Comparison of ENCODE assay signal across 12 cellular contexts in the genomic region with DNA sequence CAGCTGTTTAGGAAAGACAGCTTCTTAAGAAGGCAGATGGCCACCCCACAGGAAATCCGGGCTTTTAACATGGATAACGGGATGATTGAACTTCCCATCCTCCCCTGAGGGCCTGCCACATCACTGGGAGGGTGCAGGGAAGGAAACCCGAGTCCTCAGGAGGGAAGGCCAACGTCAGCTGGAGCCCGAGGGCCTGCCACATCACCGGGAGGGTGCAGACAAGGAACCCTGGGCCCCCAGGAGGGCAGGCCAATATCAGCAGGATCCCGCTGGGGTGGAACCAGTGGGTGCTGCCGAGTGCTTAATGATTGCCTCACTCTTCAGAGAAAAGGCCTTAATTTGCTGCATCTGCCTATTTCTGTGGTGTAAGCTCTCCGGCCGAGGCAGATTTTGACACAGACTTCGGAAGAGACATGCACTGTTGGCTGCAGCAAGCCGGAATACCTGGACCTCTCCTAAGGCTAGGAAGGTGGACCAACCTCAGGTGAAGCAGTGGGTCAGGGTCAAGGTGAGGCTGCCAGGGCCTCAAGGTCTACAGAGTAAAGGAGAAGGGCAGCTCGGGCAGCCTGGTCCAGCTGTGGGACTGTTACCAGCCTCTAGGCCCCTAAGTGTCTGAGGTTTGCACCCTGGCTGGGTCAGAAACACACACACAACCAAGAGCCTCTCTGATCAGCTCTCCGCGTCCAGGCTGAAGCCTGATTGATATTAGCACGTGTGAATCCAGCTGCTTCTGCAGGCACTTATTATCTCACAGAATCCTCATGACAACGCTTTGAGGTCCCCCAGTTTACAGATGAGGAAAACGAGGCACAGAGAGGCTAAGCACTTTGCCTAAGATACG. TPM values are rescaled to one million over a fixed set of nuclear protein-coding genes. Genes with fewer than 3 reads are reported as not detected.
DNase-seq lines count a peak whose midpoint lies in the region; ATAC-seq, FAIRE-seq and TF ChIP-seq lines count a peak whose summit lies in the region.
"Had no signal": no experiment of that assay in that cellular context is flagged by ENCODE, and none has a peak within 500 bp of the region (broad histone marks: within the 10 kb centered on the region; RNA-seq: fewer than 3 reads in every experiment).

No MANE protein-coding gene starts in this region.

- H2BK12ac ChIP-seq in H1 (ENCODE audit: low read depth, low read length) = peak overlapping the region; percentile 50; the same call in 1 of the 2 replicates

- 0 out of 2 replicates have a peak overlapping the region, but pooled peaks have one; percentile 37 for H2BK20ac ChIP-seq in H1 (ENCODE audit: low read length)

- TF ChIP-seq RAD21 in H1 (IDR thresholded peaks at IDR 0.05 in 1 of 2, conservative IDR thresholded peaks at IDR 0.05 in 1 of 2; ENCODE audit: low read depth in 2 of 2, low read length in 2 of 2) = no peak

- no peak overlapping the region for H3K9ac ChIP-seq in H1 (replicated peaks in 1 of 4; ENCODE audit: extremely low read depth in 1 of 4, low read depth in 3 of 4, low read length in 3 of 4)

- H3K36me3 ChIP-seq in H1 (ENCODE audit: control insufficient read depth in 2 of 4, insufficient read depth in 4 of 4, low read length in 3 of 4) (no peaks in the 10 kb centered on the region), prostate gland (no peaks in the 10 kb centered on the region)

- no peak overlapping the region for H3K56ac ChIP-seq in H1 (replicated peaks; ENCODE audit: insufficient read length, low read depth, low read length)

- peak overlapping the region; percentile 75; the same call in 1 of the 2 replicates for H2BK15ac ChIP-seq in H1 (ENCODE audit: low read length)

- no peaks in the 10 kb centered on the region for H3K27me3 ChIP-seq in H1 (replicated peaks in 1 of 4; ENCODE audit: control insufficient read depth in 3 of 4, extremely low read depth in 1 of 4, insufficient read depth in 3 of 4, low read length in 3 of 4)
- no peaks in the 10 kb centered on the region for H3K27me3 ChIP-seq in prostate gland (replicated peaks; ENCODE audit: insufficient read depth)

- H3K4me3 ChIP-seq in H1 (ENCODE audit: extremely low read depth in 1 of 4, insufficient read depth in 2 of 4, low read depth in 3 of 4, low read length in 4 of 4) (no peak overlapping the region), prostate gland (no peak overlapping the region)

- no peak overlapping the region for H2AFZ ChIP-seq in H1 (ENCODE audit: low read length)

- H3K18ac ChIP-seq in H1 (ENCODE audit: extremely low read depth, low read length) = peak overlapping the region; percentile 71; the same call in 1 of the 2 replicates

- POLR2A ChIA-PET in H1 (lab: Charles Lee; ENCODE audit: partially characterized antibody) = interaction anchor here (0.9 kb wide), 1 partner anchor 14 kb away, joined by 3 read pairs; the partner anchor contains the start of gene COL5A1

- 0 out of 2 replicates have a peak overlapping the region, but pooled peaks have one; percentile 36 for H4K8ac ChIP-seq in H1 (ENCODE audit: extremely low read depth, insufficient read depth, low read length)

- no peak for TF ChIP-seq CTCF in H1 (IDR thresholded peaks at IDR 0.05; ENCODE audit: control extremely low read depth in 1 of 3, insufficient read depth in 1 of 3, low read depth in 1 of 3, low read length in 3 of 3)
- no peak for TF ChIP-seq CTCF in prostate gland (IDR thresholded peaks at IDR 0.05)

- H3K79me2 ChIP-seq in H1 (ENCODE audit: control insufficient read depth in 1 of 2, insufficient read depth in 2 of 2, low read length in 2 of 2) = no peaks in the 10 kb centered on the region

- no peak overlapping the region for H3K4ac ChIP-seq in H1 (replicated peaks; ENCODE audit: insufficient read length, low read depth, low read length)

- no peak for ATAC-seq in GM18873 (IDR thresholded peaks at IDR 0.05; ENCODE audit: low FRiP score, unreplicated experiment)

- H2BK120ac ChIP-seq in H1 (replicated peaks; ENCODE audit: low read depth, low read length) = no peak overlapping the region

- H3K27ac ChIP-seq in H1 (ENCODE audit: low read depth, low read length) (no peak overlapping the region), prostate gland (no peak overlapping the region)

- peaks cover 2% of the 10 kb centered on the region; the same call in 1 of the 2 replicates for H3K23me2 ChIP-seq in H1 (ENCODE audit: low read depth, low read length)

- H4K20me1 ChIP-seq in H1 (replicated peaks in 1 of 2; ENCODE audit: control insufficient read depth in 1 of 2, insufficient read depth in 2 of 2, low read length in 2 of 2) = no peaks in the 10 kb centered on the region

- DNase-seq in ELF-1 (ENCODE audit: low read depth, low spot score) (peak; percentile 67), NCI-H69 (lab: John Stamatoyannopoulos, UW) (peak; percentile 10), H1 (ENCODE audit: low read depth in 1 of 2, low spot score in 2 of 2) (no peak), posterior cingulate gyrus (peak in 6 of 10 donors; percentile 3 to 79 (median 32)), NCI-H146 (lab: John Stamatoyannopoulos, UW) (no peak), prostate gland (ENCODE audit: low spot score) (no peak)
- DNase-seq: KG1; stimulated activated CD4-positive, alpha-beta T cell treated with anti-CD3 and anti-CD28 coated beads, Interleukin-4, amount 100 ng/mL, for 24 hours had no signal

- no peak for TF ChIP-seq POLR2A in H1 (IDR thresholded peaks at IDR 0.05; ENCODE audit: control extremely low read depth in 1 of 2, low read depth in 2 of 2, low read length in 2 of 2)
- no peak for TF ChIP-seq POLR2A in prostate gland (IDR thresholded peaks at IDR 0.05)

- H3K9me3 ChIP-seq in H1 (ENCODE audit: insufficient read depth in 2 of 2, low read depth in 1 of 2, low read length in 1 of 2) (no peaks in the 10 kb centered on the region), prostate gland (no peaks in the 10 kb centered on the region)

- no peaks in the 10 kb centered on the region for H3K79me1 ChIP-seq in H1 (ENCODE audit: low read depth, low read length)

- intact Hi-C loops in posterior cingulate gyrus (cut with DNase I) (no loop called here), prostate gland (cut with DNase I) (no loop called here)

- 80% methylated on average over 17 of the region's 19 CpGs; no CpG with 5 or more reads in 1 of the 2 experiments for WGBS in H1 (ENCODE audit: extremely low coverage in 1 of 2, insufficient coverage in 1 of 2, insufficient read length in 1 of 2, insufficient replicate concordance in 2 of 2, low coverage in 1 of 2, low lambda C conversion rate in 2 of 2, missing lambda C conversion rate in 1 of 2), 2 experiments
- WGBS in prostate gland = 76% methylated on average over 19 of the region's 19 CpGs

- H3K23ac ChIP-seq in H1 (ENCODE audit: insufficient read length) = no peak overlapping the region

- FAIRE-seq in H1 (lab: Jason Lieb, UNC) = no peak
- FAIRE-seq: endometrium, GM18507 had no signal

- H4K91ac ChIP-seq in H1 (replicated peaks; ENCODE audit: insufficient read length, low read length) = peak overlapping the region; percentile 32

- H2BK5ac ChIP-seq in H1 (ENCODE audit: low read depth, low read length) = no peak overlapping the region

- no peak overlapping the region for H3K14ac ChIP-seq in H1 (ENCODE audit: insufficient read length)

- H2AK5ac ChIP-seq in H1 (ENCODE audit: low read depth, low read length) = no peak overlapping the region

- CTCF ChIA-PET in H1 (lab: Charles Lee; ENCODE audit: partially characterized antibody) = interaction anchor here (0.6 to 1.5 kb wide), 4 partner anchors 12 to 208 kb away, joined by 3 to 4 read pairs (median 3); no protein-coding TSS in a partner anchor

- no peak overlapping the region for H4K5ac ChIP-seq in H1 (ENCODE audit: insufficient read length, low read depth, low read length)

- H3K4me2 ChIP-seq in H1 (ENCODE audit: insufficient read depth in 1 of 2, low read depth in 2 of 2, low read length in 2 of 2) = no peak overlapping the region

- TF ChIP-seq EP300 in H1 (IDR thresholded peaks at IDR 0.05; ENCODE audit: borderline replicate concordance in 1 of 2, low read depth in 2 of 2, low read length in 2 of 2) = no peak

- H3K4me1 ChIP-seq in H1 (replicated peaks in 1 of 4; ENCODE audit: control insufficient read depth in 3 of 4, insufficient read depth in 4 of 4, low read length in 3 of 4) (peaks cover 0 to 13% (median 7%) of the 10 kb centered on the region in 4 experiments; a peak in 6 of 7 replicates), prostate gland (replicated peaks) (no peaks in the 10 kb centered on the region)

TF ChIP-seq in H1, 55 proteins besides CTCF, POLR2A, EP300 and RAD21 (continues in another document):
- TF ChIP-seq, protein P1, sequence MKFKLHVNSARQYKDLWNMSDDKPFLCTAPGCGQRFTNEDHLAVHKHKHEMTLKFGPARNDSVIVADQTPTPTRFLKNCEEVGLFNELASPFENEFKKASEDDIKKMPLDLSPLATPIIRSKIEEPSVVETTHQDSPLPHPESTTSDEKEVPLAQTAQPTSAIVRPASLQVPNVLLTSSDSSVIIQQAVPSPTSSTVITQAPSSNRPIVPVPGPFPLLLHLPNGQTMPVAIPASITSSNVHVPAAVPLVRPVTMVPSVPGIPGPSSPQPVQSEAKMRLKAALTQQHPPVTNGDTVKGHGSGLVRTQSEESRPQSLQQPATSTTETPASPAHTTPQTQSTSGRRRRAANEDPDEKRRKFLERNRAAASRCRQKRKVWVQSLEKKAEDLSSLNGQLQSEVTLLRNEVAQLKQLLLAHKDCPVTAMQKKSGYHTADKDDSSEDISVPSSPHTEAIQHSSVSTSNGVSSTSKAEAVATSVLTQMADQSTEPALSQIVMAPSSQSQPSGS (IDR thresholded peaks at IDR 0.05; ENCODE audit: low read length) = no peak
- no peak for TF ChIP-seq HDAC6 (IDR thresholded peaks at IDR 0.05; ENCODE audit: low read depth, low read length)
- TF ChIP-seq SP2 (IDR thresholded peaks at IDR 0.05; ENCODE audit: low read length) = no peak
- TF ChIP-seq SP4 (IDR thresholded peaks at IDR 0.05; ENCODE audit: low read length) = no peak
- TF ChIP-seq POLR2AphosphoS5 (IDR thresholded peaks at IDR 0.05; ENCODE audit: low read depth, low read length) = no peak
- no peak for TF ChIP-seq NRF1 (IDR thresholded peaks at IDR 0.05; ENCODE audit: low read depth, low read length)
- TF ChIP-seq CBX8 (IDR thresholded peaks at IDR 0.05; ENCODE audit: borderline replicate concordance, low read depth, low read length) = no peak
- no peak for TF ChIP-seq RXRA (IDR thresholded peaks at IDR 0.05; ENCODE audit: insufficient read depth, low read depth, low read length)
- no peak for TF ChIP-seq BRCA1 (IDR thresholded peaks at IDR 0.05; ENCODE audit: low read depth, low read length)

RNA-seq across cellular contexts. Expression of gene COL5A1, which starts 14.8 kb away (rescaled TPM):
- total RNA-seq in H1 (2021; fragmentation: NEBNext Ultra II Directional; extraction: Animal tissue kit (Norgen Biotek cat#: 25700)) = 10.5 and 12.0 TPM in 2 replicates
- 3.8 and 6.2 TPM in 2 replicates for polyA plus RNA-seq in H1 (2011; rRNA removed)
- polyA plus RNA-seq in H1 (2011; cell fraction: cytosol; rRNA removed) = 4.1 TPM
- polyA plus RNA-seq in H1 (2011; cell fraction: nucleus; rRNA removed) = 39.3 TPM
- polyA plus RNA-seq in H1 (2012, experiment 1 of 2) = 8.9 to 12.1 TPM (median 11.0 TPM) in 4 replicates
- polyA plus RNA-seq in H1 (2012, experiment 2 of 2) = 6.1 TPM
- polyA plus RNA-seq in H1 (2013, experiment 1 of 2) = 11.8 TPM
- polyA plus RNA-seq in H1 (2013, experiment 2 of 2) = 9.6 TPM
- 4.7 and 5.2 TPM in 2 replicates for polyA minus RNA-seq in H1 (2011; rRNA and poly(A)+ RNA removed)
- polyA minus RNA-seq in H1 (2011; cell fraction: cytosol; rRNA and poly(A)+ RNA removed) = 6.1 TPM
- polyA minus RNA-seq in H1 (2011; cell fraction: nucleus; rRNA and poly(A)+ RNA removed) = 12.3 TPM
- 10 to 100 TPM; 16.9 to 36.0 TPM for total RNA-seq in prostate gland
- total RNA-seq: SK-MEL-5 had no signal

Comparison
In these comparisons a context has a peak if more than half of its experiments do, and no peak if none do; other contexts are left out.
1. DNase-seq: peak in ELF-1 (single experiment), NCI-H69 (single experiment) and posterior cingulate gyrus (6 of 10); none in H1 (0 of 2), NCI-H146 (single experiment) and prostate gland (single experiment).